In the genomic region with DNA sequence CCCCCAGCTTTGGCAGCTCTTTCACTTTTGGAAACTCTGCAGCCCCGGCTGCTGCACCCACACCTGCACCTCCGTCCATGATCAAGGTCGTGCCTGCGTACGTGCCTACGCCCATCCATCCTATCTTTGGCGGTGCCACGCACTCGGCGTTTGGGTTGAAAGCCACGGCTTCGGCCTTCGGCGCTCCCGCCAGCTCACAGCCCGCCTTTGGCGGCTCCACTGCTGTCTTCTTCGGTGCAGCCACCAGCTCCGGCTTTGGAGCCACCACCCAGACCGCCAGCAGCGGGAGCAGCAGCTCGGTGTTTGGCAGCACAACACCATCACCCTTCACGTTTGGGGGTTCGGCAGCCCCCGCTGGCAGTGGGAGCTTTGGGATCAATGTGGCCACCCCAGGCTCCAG, we compare ENCODE assay signal across 3 cellular contexts. TPM values are rescaled to one million over a fixed set of nuclear protein-coding genes. Genes with fewer than 3 reads are reported as not detected.
"Had no signal": no experiment of that assay in that cellular context is flagged by ENCODE, and none has a peak within 500 bp of the region (broad histone marks: within the 10 kb centered on the region; RNA-seq: fewer than 3 reads in every experiment).

No MANE protein-coding gene starts in this region.

RNA-seq across cellular contexts. Expression of a gene that starts 26.3 kb away (rescaled TPM):
- total RNA-seq: GM23338, HT-29 had no signal
- polyA plus RNA-seq: GM23338, H1 had no signal
